In genomic region chr2:73260338-73260984, GRCh38 we compare ENCODE assay signal across 1 cellular context.
TF ChIP-seq lines count a peak whose summit lies in the region.

No MANE protein-coding gene starts in this region.

TF ChIP-seq in liver, 16 proteins besides CTCF, POLR2A, EP300 and RAD21 (continued from another document):
- TF ChIP-seq ZBTB33 (IDR thresholded peaks at IDR 0.05) (no peak), YY1 (IDR thresholded peaks at IDR 0.05) (no peak), SP1 (IDR thresholded peaks at IDR 0.05) (no peak)
